Comparison of ENCODE assay signal across 18 cellular contexts in genomic region chr1:233972951-233973635, GRCh38.
DNase-seq lines count a peak whose midpoint lies in the region; ATAC-seq and TF ChIP-seq lines count a peak whose summit lies in the region.
"Had no signal": no experiment of that assay in that cellular context is flagged by ENCODE, and none has a peak within 500 bp of the region (broad histone marks: within the 10 kb centered on the region; RNA-seq: fewer than 3 reads in every experiment).

No MANE protein-coding gene starts in this region.

- H3K9me3 Mint-ChIP-seq in activated CD4-positive, alpha-beta T cell treated with anti-CD3 and anti-CD28 coated beads, Interleukin-2, amount 10 ng/mL, durations not matched to agents 24 days and 14 days, result no peaks in the 10 kb centered on the region
- no peaks in the 10 kb centered on the region for H3K9me3 Mint-ChIP-seq in WTC11
- H3K9me3 Mint-ChIP-seq: activated T-helper 2 cell treated with anti-CD3 and anti-CD28 coated beads, Interferon-gamma antibody, Interleukin-2, Interleukin-4, amounts not matched to agents 10 μg/mL and 5 μg/mL and 100 μg/mL, durations not matched to agents 14 hours and 24 hours and 36 hours; stimulated activated naive CD8-positive, alpha-beta T cell treated with anti-CD3 and anti-CD28 coated beads, Interleukin-15, Interleukin-2, amounts not matched to agents 100 ng/mL and 50 ng/mL, for 24 hours had no signal

- H3K4me3 Mint-ChIP-seq in activated CD4-positive, alpha-beta T cell treated with anti-CD3 and anti-CD28 coated beads, Interleukin-2, amount 10 ng/mL, durations not matched to agents 24 days and 14 days, result no peak overlapping the region
- H3K4me3 Mint-ChIP-seq in WTC11, result no peak overlapping the region
- H3K4me3 Mint-ChIP-seq: CD4-positive, alpha-beta memory T cell; stimulated activated naive CD8-positive, alpha-beta T cell treated with anti-CD3 and anti-CD28 coated beads, Interleukin-15, Interleukin-2, amounts not matched to agents 100 ng/mL and 50 ng/mL, for 24 hours had no signal

- intact Hi-C loops in activated CD4-positive, alpha-beta T cell treated with anti-CD3 and anti-CD28 coated beads, Interleukin-2, amount 10 ng/mL, durations not matched to agents 24 days and 14 days (cut with micrococcal nuclease), result no loop called here

- no peaks in the 10 kb centered on the region for H3K4me1 Mint-ChIP-seq in activated CD4-positive, alpha-beta T cell treated with anti-CD3 and anti-CD28 coated beads, Interleukin-2, amount 10 ng/mL, durations not matched to agents 24 days and 14 days
- no peaks in the 10 kb centered on the region for H3K4me1 Mint-ChIP-seq in WTC11
- H3K4me1 Mint-ChIP-seq: CD4-positive, alpha-beta memory T cell had no signal

- POLR2A ChIA-PET in WTC11 (lab: Charles Lee), result no interaction called here

- peak overlapping the region; percentile 14 for H3K27ac Mint-ChIP-seq in activated CD4-positive, alpha-beta T cell treated with anti-CD3 and anti-CD28 coated beads, Interleukin-2, amount 10 ng/mL, durations not matched to agents 24 days and 14 days
- H3K27ac Mint-ChIP-seq in WTC11, result no peak overlapping the region
- H3K27ac Mint-ChIP-seq: activated T-helper 2 cell treated with anti-CD3 and anti-CD28 coated beads, Interferon-gamma antibody, Interleukin-2, Interleukin-4, amounts not matched to agents 10 μg/mL and 5 μg/mL and 100 μg/mL, durations not matched to agents 14 hours and 24 hours and 36 hours; CD4-positive, alpha-beta memory T cell; stimulated activated naive CD8-positive, alpha-beta T cell treated with anti-CD3 and anti-CD28 coated beads, Interleukin-15, Interleukin-2, amounts not matched to agents 100 ng/mL and 50 ng/mL, for 24 hours had no signal

- no peaks in the 10 kb centered on the region for H3K36me3 Mint-ChIP-seq in activated CD4-positive, alpha-beta T cell treated with anti-CD3 and anti-CD28 coated beads, Interleukin-2, amount 10 ng/mL, durations not matched to agents 24 days and 14 days (ENCODE audit: low read depth)
- H3K36me3 Mint-ChIP-seq in WTC11, result no peaks in the 10 kb centered on the region
- H3K36me3 Mint-ChIP-seq: CD4-positive, alpha-beta memory T cell had no signal

- no peak for DNase-seq in activated CD4-positive, alpha-beta T cell treated with anti-CD3 and anti-CD28 coated beads, Interleukin-2, amount 10 ng/mL, durations not matched to agents 24 days and 14 days
- no peak for DNase-seq in activated CD4-positive, alpha-beta T cell treated with anti-CD3 and anti-CD28 coated beads, Interleukin-2, amount 50 U/mL, for 4 hours
- DNase-seq in M059J (ENCODE audit: low read depth) (peak; percentile 88), WTC11 (ENCODE audit: low spot score) (no peak), renal cortical epithelial cell (ENCODE audit: low read depth) (peak; percentile 24), NCI-H82 (lab: John Stamatoyannopoulos, UW) (no peak), RPMI8226 (no peak), mucosa of gallbladder (ENCODE audit: low spot score) (no peak)
- DNase-seq: activated CD4-positive, alpha-beta T cell treated with anti-CD3 and anti-CD28 coated beads for 1 hour; CD4-positive, alpha-beta memory T cell; DMS79; heart left ventricle; NCI-H1930; NCI-H446; upper lobe of right lung had no signal

- peak; percentile 24; the same call in 1 of the 2 replicates for ATAC-seq in WTC11
- ATAC-seq: heart left ventricle, sciatic nerve, upper lobe of right lung had no signal

- no peak for TF ChIP-seq CTCF in WTC11 (IDR thresholded peaks at IDR 0.05)

- CTCF ChIA-PET in WTC11 (lab: Charles Lee), result interaction anchor here (0.7 to 1.0 kb wide), 3 partner anchors 18 to 116 kb away, joined by 3 read pairs; no protein-coding TSS in a partner anchor

- H3K27me3 Mint-ChIP-seq in activated CD4-positive, alpha-beta T cell treated with anti-CD3 and anti-CD28 coated beads, Interleukin-2, amount 10 ng/mL, durations not matched to agents 24 days and 14 days, result no peaks in the 10 kb centered on the region
- no peaks in the 10 kb centered on the region for H3K27me3 Mint-ChIP-seq in WTC11 (ENCODE audit: low read depth)

TF ChIP-seq in WTC11, 78 proteins besides CTCF, POLR2A, EP300 and RAD21 (continues in another document):
- no peak for TF ChIP-seq ZNF416 (CRISPR knock-in tag; IDR thresholded peaks at IDR 0.05)
- no peak for TF ChIP-seq ZNF671 (CRISPR knock-in tag; IDR thresholded peaks at IDR 0.05)
- TF ChIP-seq MAX (CRISPR knock-in tag; IDR thresholded peaks at IDR 0.05), result no peak
- no peak for TF ChIP-seq TEAD1 (CRISPR knock-in tag; IDR thresholded peaks at IDR 0.05)
- TF ChIP-seq PREB (CRISPR knock-in tag; IDR thresholded peaks at IDR 0.05; ENCODE audit: borderline replicate concordance), result no peak
- TF ChIP-seq, protein P1, sequence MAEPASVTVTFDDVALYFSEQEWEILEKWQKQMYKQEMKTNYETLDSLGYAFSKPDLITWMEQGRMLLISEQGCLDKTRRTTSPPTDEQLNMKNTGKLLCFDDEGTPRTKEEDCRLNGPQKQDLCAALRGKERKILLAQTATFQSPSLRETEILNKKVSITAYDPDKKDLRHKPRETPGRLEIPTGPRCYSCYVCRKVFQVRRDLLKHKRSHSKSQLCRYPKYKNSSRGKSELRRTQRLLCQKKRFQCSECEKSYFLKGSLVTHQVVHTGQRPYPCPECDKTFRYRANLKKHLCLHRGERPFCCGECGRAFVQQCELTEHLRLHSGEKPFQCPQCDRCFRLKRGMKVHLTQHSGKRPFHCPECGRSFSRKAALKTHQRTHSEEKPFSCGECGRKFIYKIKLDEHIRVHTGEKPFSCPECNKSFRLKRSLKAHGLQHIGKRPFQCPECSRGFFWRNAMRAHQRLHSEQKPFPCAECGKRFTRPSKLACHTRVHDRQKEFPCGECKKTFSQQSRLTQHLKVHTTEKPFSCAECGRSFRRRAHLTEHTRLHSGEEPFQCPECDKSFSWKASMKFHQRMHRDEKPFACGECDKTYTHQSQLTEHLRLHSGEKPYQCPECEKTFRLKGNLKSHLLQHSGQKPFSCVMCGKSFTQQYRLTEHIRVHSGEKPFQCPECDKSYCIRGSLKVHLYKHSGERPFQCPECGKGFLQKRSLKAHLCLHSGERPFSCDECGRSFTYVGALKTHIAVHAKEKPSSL (CRISPR knock-in tag; conservative IDR thresholded peaks at IDR 0.05), result no peak
- TF ChIP-seq GTF2I (CRISPR knock-in tag; conservative IDR thresholded peaks at IDR 0.05), result no peak
- no peak for TF ChIP-seq PRDM15 (CRISPR knock-in tag; IDR thresholded peaks at IDR 0.05)
- no peak for TF ChIP-seq FOXP4 (CRISPR knock-in tag; IDR thresholded peaks at IDR 0.05)
- TF ChIP-seq ZNF138 (CRISPR knock-in tag; conservative IDR thresholded peaks at IDR 0.05), result no peak
- TF ChIP-seq SP1 (CRISPR knock-in tag; conservative IDR thresholded peaks at IDR 0.05), result no peak

Comparison
In these comparisons a context has a peak if more than half of its experiments do, and no peak if none do; other contexts are left out.
1. DNase-seq: peak in M059J (single experiment) and renal cortical epithelial cell (single experiment); none in activated CD4-positive, alpha-beta T cell treated with anti-CD3 and anti-CD28 coated beads, Interleukin-2, amount 10 ng/mL, durations not matched to agents 24 days and 14 days (single experiment), activated CD4-positive, alpha-beta T cell treated with anti-CD3 and anti-CD28 coated beads, Interleukin-2, amount 50 U/mL, for 4 hours (0 of 2), WTC11 (single experiment), NCI-H82 (single experiment), RPMI8226 (single experiment) and mucosa of gallbladder (single experiment).